Comparison of ENCODE assay signal across 8 cellular contexts in the genomic region with DNA sequence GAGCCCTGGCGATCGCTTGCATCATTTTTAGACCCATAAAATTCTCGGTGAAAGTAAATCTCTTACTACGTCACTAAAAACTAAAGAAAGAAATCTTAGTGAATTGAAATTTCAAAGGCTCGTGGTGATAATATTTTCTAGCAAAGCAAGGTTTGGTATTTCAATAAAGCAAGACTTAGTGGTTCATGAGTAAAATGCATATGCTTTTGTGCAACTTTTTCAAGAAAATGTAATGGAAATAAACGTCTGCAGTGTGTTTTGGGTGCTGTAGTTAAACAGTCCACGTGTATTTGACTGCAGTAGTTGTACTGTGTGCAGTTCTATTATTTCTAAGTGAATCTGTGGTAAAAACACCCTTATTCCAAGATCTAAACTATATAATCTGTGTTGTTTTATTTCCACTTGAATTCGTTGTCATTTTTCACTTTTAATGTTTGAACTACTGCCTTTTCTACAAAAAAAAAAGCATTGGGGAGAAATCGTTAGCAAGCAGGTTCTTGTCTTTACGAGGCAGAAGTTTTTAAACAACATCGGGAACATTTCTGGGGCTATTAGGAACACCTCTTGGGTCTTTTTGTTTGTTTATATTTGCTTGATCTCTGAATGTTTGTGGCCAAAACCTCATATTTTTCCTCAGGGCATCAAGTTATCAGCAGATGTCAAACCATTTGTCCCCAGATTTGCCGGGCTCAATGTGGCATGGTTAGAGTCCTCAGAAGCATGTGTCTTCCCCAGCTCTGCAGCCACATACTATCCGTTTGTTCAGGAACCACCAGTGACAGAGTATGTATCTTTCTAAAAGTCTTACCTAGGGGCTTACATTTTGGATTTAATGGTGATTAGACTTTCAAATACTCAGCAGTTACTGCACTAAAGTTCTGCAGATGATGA. TPM values are rescaled to one million over a fixed set of nuclear protein-coding genes. Genes with fewer than 3 reads are reported as not detected.
DNase-seq lines count a peak whose midpoint lies in the region; ATAC-seq, FAIRE-seq and TF ChIP-seq lines count a peak whose summit lies in the region.

No MANE protein-coding gene starts in this region.

- DNase-seq in KBM-7: peak; percentile 33
- DNase-seq in bronchial epithelial cell (ENCODE audit: low read depth): no peak
- no peak for DNase-seq in mesothelial cell of epicardium (ENCODE audit: low spot score in 2 of 2, unreplicated experiment in 2 of 2)
- no peak for DNase-seq in NCI-H2227 treated with DMSO at 0.1 percent for 48 hours (lab: John Stamatoyannopoulos, UW)
- DNase-seq in HuH-7 (ENCODE audit: low spot score): no peak

- H3K36me3 Mint-ChIP-seq in mesothelial cell of epicardium: peaks cover 15% of the 10 kb centered on the region

- peak overlapping the region; percentile 80 for H3K4me3 Mint-ChIP-seq in mesothelial cell of epicardium

- H3K4me3 ChIP-seq in bronchial epithelial cell (ENCODE audit: low read depth, low read length): peak overlapping the region; percentile 68

- no peaks in the 10 kb centered on the region for H3K27me3 ChIP-seq in bronchial epithelial cell (ENCODE audit: control insufficient read depth, insufficient read depth, low read length)

- H3K27ac Mint-ChIP-seq in mesothelial cell of epicardium: peak overlapping the region; percentile 97

- no peaks in the 10 kb centered on the region for H3K36me3 ChIP-seq in bronchial epithelial cell (ENCODE audit: control insufficient read depth, insufficient read depth, low read length)

- H3K9me3 Mint-ChIP-seq in mesothelial cell of epicardium: no peaks in the 10 kb centered on the region

- FAIRE-seq in bronchial epithelial cell (lab: Jason Lieb, UNC): no peak

- peaks cover 50% of the 10 kb centered on the region for H3K4me1 Mint-ChIP-seq in mesothelial cell of epicardium

- no peaks in the 10 kb centered on the region for H3K27me3 Mint-ChIP-seq in mesothelial cell of epicardium (ENCODE audit: low read depth)

- ATAC-seq in HG03097 (IDR thresholded peaks at IDR 0.05; ENCODE audit: low FRiP score, unreplicated experiment) (no peak), HG02870 (IDR thresholded peaks at IDR 0.05; ENCODE audit: unreplicated experiment) (no peak)

- in situ Hi-C loops in KBM-7 (cut with MboI; ENCODE audit: low pct_unique_long_range_greater_than_20kb, low sequenced_read_pairs): no loop called here

- TF ChIP-seq CTCF in C4-2B (conservative IDR thresholded peaks at IDR 0.05) (peak; percentile 60), bronchial epithelial cell (IDR thresholded peaks at IDR 0.05; ENCODE audit: insufficient read depth, low read length, severe bottlenecking) (no peak), mesothelial cell of epicardium (IDR thresholded peaks at IDR 0.05; ENCODE audit: unreplicated experiment) (no peak)

- H3K27ac ChIP-seq in C4-2B: peak overlapping the region; percentile 92

RNA-seq across cellular contexts. Expression of gene SECISBP2, which starts 1.0 kb away (rescaled TPM):
- total RNA-seq in bronchial epithelial cell (25.5 and 31.7 TPM in 2 replicates), mesothelial cell of epicardium (71.3 to 78.0 TPM (median 75.2 TPM) in 3 replicates)

RNA-seq across cellular contexts. Expression of gene CKS2, which starts 8.3 kb away (rescaled TPM):
- total RNA-seq in bronchial epithelial cell (16.3 and 16.6 TPM in 2 replicates), mesothelial cell of epicardium (54.5 to 57.6 TPM (median 54.9 TPM) in 3 replicates)
